10 cellular contexts compared by ENCODE assay signal in the genomic region with DNA sequence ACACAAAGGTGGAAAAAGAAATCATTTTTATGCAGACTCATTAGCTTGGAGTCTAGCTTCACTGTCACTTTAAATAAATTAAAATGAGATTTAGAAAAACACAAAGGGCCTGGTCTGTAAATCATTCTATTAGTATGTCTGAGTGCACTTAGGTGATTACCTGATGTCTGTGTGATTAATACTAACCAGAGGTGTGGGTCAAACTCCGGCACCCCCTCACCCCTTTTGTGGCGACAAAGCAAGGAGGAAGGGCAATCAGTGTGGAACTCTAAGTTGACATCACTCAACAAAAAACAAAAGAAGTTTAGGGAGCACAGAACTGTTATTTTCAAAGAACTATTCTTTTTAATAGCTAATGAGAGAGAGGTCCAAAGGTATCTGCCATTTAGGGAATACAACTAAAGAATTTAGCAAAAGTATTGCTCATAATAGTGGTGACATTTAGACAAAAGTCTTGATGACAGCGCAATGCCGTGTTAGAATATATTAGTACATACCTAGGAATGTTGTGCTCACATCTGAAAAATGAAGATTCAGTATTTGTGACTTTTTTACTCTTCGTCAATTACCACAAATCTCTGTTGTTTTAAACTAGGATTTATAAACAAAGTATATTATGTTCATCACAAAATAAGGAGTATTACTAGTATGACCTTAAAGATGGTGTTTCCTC.
DNase-seq lines count a peak whose midpoint lies in the region; ATAC-seq and TF ChIP-seq lines count a peak whose summit lies in the region.
"Had no signal": no experiment of that assay in that cellular context is flagged by ENCODE, and none has a peak within 500 bp of the region (broad histone marks: within the 10 kb centered on the region; RNA-seq: fewer than 3 reads in every experiment).

No MANE protein-coding gene starts in this region.

- no peaks in the 10 kb centered on the region for H3K27me3 ChIP-seq in OCI-LY3 (ENCODE audit: low read depth, low read length)
- no peaks in the 10 kb centered on the region for H3K27me3 ChIP-seq in neutrophil
- no peaks in the 10 kb centered on the region for H3K27me3 ChIP-seq in CD8-positive, alpha-beta T cell (ENCODE audit: insufficient read depth, low read length)

- intact Hi-C loops in CD8-positive, alpha-beta T cell (cut with DNase I, micrococcal nuclease): no loop called here

- no peak overlapping the region for H3K27ac ChIP-seq in OCI-LY3 (ENCODE audit: low read length)
- H3K27ac ChIP-seq in neutrophil: peak overlapping the region; percentile 38
- no peak overlapping the region for H3K27ac ChIP-seq in CD8-positive, alpha-beta T cell (ENCODE audit: low read depth, low read length)

- no peak overlapping the region for H3K9ac ChIP-seq in OCI-LY3 (ENCODE audit: low read length)

- no peak overlapping the region for H2AFZ ChIP-seq in OCI-LY3 (ENCODE audit: low read depth, low read length)

- peaks cover 5% of the 10 kb centered on the region; the same call in 1 of the 2 replicates for H3K79me2 ChIP-seq in OCI-LY3 (ENCODE audit: low read length)

- H3K9me3 ChIP-seq in OCI-LY3 (ENCODE audit: insufficient read depth, low read length): no peaks in the 10 kb centered on the region
- H3K9me3 ChIP-seq in neutrophil: no peaks in the 10 kb centered on the region
- no peaks in the 10 kb centered on the region for H3K9me3 ChIP-seq in CD8-positive, alpha-beta T cell (ENCODE audit: low read length)

- ATAC-seq in GM21367 (IDR thresholded peaks at IDR 0.05; ENCODE audit: unreplicated experiment) (no peak), HG03520 (IDR thresholded peaks at IDR 0.05; ENCODE audit: unreplicated experiment) (no peak)
- ATAC-seq in CD8-positive, alpha-beta T cell: no peak

- no peaks in the 10 kb centered on the region for H3K36me3 ChIP-seq in OCI-LY3 (replicated peaks; ENCODE audit: low read depth, low read length)
- no peaks in the 10 kb centered on the region for H3K36me3 ChIP-seq in neutrophil
- H3K36me3 ChIP-seq in CD8-positive, alpha-beta T cell (ENCODE audit: insufficient read depth, low read length): no peaks in the 10 kb centered on the region

- peaks cover 67% of the 10 kb centered on the region for H3K4me1 ChIP-seq in OCI-LY3 (ENCODE audit: low read length)
- H3K4me1 ChIP-seq in neutrophil (ENCODE audit: control insufficient read depth in 1 of 2, insufficient read depth in 1 of 2, low read depth in 1 of 2, low read length in 1 of 2): peaks cover 57 to 73% of the 10 kb centered on the region in 2 experiments
- peaks cover 12% of the 10 kb centered on the region for H3K4me1 ChIP-seq in CD8-positive, alpha-beta T cell (ENCODE audit: insufficient read depth, low read length)

- peaks cover 81% of the 10 kb centered on the region for H3K4me1 Mint-ChIP-seq in endothelial cell (ENCODE audit: unreplicated experiment)
- H3K4me1 Mint-ChIP-seq in CD8-positive, alpha-beta T cell (ENCODE audit: low read depth): peaks cover 35% of the 10 kb centered on the region

- peak overlapping the region; percentile 97 for H3K27ac Mint-ChIP-seq in endothelial cell (ENCODE audit: unreplicated experiment)
- no peak overlapping the region for H3K27ac Mint-ChIP-seq in CD8-positive, alpha-beta T cell

- no peaks in the 10 kb centered on the region for H3K9me3 Mint-ChIP-seq in endothelial cell (ENCODE audit: unreplicated experiment)
- no peaks in the 10 kb centered on the region for H3K9me3 Mint-ChIP-seq in CD8-positive, alpha-beta T cell

- no peak overlapping the region for H3K4me3 Mint-ChIP-seq in endothelial cell (ENCODE audit: unreplicated experiment)
- no peak overlapping the region for H3K4me3 Mint-ChIP-seq in CD8-positive, alpha-beta T cell

- H4K20me1 ChIP-seq in OCI-LY3 (ENCODE audit: insufficient read depth, low read length): 0 out of 2 replicates have a peak, but pooled peaks cover 4% of the 10 kb centered on the region

- TF ChIP-seq CTCF in AG10803 (conservative IDR thresholded peaks at IDR 0.05; ENCODE audit: low read length) (no peak), OCI-LY3 (IDR thresholded peaks at IDR 0.05; ENCODE audit: low read depth, low read length) (no peak), endothelial cell (IDR thresholded peaks at IDR 0.05; ENCODE audit: unreplicated experiment) (no peak), neutrophil (IDR thresholded peaks at IDR 0.05) (no peak)
- no peak for TF ChIP-seq CTCF in CD8-positive, alpha-beta T cell (IDR thresholded peaks at IDR 0.05)

- peaks cover 2% of the 10 kb centered on the region for H3K36me3 Mint-ChIP-seq in endothelial cell (ENCODE audit: low read depth, unreplicated experiment)
- no peaks in the 10 kb centered on the region for H3K36me3 Mint-ChIP-seq in CD8-positive, alpha-beta T cell

- DNase-seq in AG10803 (ENCODE audit: low read depth): peak; percentile 60
- no peak for DNase-seq in endothelial cell (ENCODE audit: low spot score)
- no peak for DNase-seq in CD8-positive, alpha-beta T cell
- DNase-seq in epidermal melanocyte (ENCODE audit: insufficient read length, low spot score): no peak
- DNase-seq: activated CD8-positive, alpha-beta memory T cell treated with anti-CD3 and anti-CD28 coated beads, Interleukin-2, amount 50 U/mL, for 4 hours; NCI-H524 treated with DMSO at 0.1 percent for 48 hours had no signal

- H3K27me3 Mint-ChIP-seq in endothelial cell (ENCODE audit: unreplicated experiment): peaks cover 4% of the 10 kb centered on the region
- H3K27me3 Mint-ChIP-seq in CD8-positive, alpha-beta T cell (ENCODE audit: low read depth): no peaks in the 10 kb centered on the region

- H3K4me2 ChIP-seq in OCI-LY3 (ENCODE audit: low read length): peak overlapping the region; percentile 79; the same call in 1 of the 2 replicates

- CTCF ChIA-PET in CD8-positive, alpha-beta T cell (lab: Charles Lee): no interaction called here

- H3K4me3 ChIP-seq in AG10803 (ENCODE audit: low read length): no peak overlapping the region
- H3K4me3 ChIP-seq in OCI-LY3 (ENCODE audit: low read length): no peak overlapping the region
- no peak overlapping the region for H3K4me3 ChIP-seq in neutrophil (ENCODE audit: low read depth in 1 of 2, low read length in 1 of 2)
- no peak overlapping the region for H3K4me3 ChIP-seq in CD8-positive, alpha-beta T cell (ENCODE audit: low read depth, low read length)

- POLR2A ChIA-PET in CD8-positive, alpha-beta T cell (lab: Charles Lee): interaction anchor here (1.9 kb wide), 1 partner anchor 10 kb away, joined by 5 read pairs; no protein-coding TSS in a partner anchor
